In the genomic region with DNA sequence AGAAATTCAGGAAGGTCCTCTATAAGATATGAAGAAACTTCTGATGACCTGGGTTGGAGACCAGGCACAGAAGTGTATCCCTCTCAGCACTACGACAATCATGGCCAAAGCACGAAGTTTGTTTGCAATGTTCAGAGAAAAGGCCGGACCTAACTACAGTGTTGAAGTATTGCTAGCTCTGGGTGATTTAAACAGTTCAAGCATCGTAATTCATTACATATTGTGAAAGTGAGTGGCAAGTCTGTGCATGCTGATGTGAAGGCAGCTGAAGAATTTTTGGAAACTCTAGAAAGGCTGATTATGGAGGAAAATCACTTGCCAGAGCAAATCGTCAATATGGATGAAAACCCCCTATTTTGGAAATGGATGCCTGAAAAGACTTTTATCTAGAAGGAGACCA, we compare ENCODE assay signal across 32 cellular contexts.
"Had no signal": no experiment of that assay in that cellular context is flagged by ENCODE, and none has a peak within 500 bp of the region (broad histone marks: within the 10 kb centered on the region; RNA-seq: fewer than 3 reads in every experiment).

No MANE protein-coding gene starts in this region.

- DNase-seq: activated CD4-positive, alpha-beta memory T cell treated with anti-CD3 and anti-CD28 coated beads, Interleukin-2, amount 10 ng/mL, durations not matched to agents 7 days and 5 days; activated CD4-positive, alpha-beta T cell treated with anti-CD3 and anti-CD28 coated beads for 1 hour; activated CD4-positive, alpha-beta T cell treated with anti-CD3 and anti-CD28 coated beads, Interleukin-2, amount 10 ng/mL, durations not matched to agents 7 days and 5 days; activated CD8-positive, alpha-beta memory T cell treated with anti-CD3 and anti-CD28 coated beads, Interleukin-2, amount 50 U/mL, for 48 hours; activated gamma-delta T cell; activated naive CD4-positive, alpha-beta T cell treated with anti-CD3 and anti-CD28 coated beads, Interleukin-2, amount 50 U/mL, for 16 hours; activated T-cell treated with anti-CD3 and anti-CD28 coated beads, Interleukin-2, amount 50 U/mL, for 24 hours; anterior cingulate cortex; cerebellar nuclear complex; colonic mucosa; effector memory CD8-positive, alpha-beta T cell; gastrocnemius medialis; glutamatergic neuron; kidney; left colon; midbrain; naive thymus-derived CD4-positive, alpha-beta T cell; ovary; retina; sigmoid colon; stimulated activated CD4-positive, alpha-beta T cell treated with anti-CD3 and anti-CD28 coated beads, Interleukin-4, amount 100 ng/mL, for 24 hours; T-helper 2 cell; upper lobe of left lung had no signal

- H3K4me3 ChIP-seq: cardiac muscle cell, colonic mucosa, esophagus muscularis mucosa, gastrocnemius medialis, ovary, sigmoid colon, upper lobe of left lung, vagina had no signal

- H3K9me3 Mint-ChIP-seq: activated CD4-positive, alpha-beta memory T cell treated with anti-CD3 and anti-CD28 coated beads, Interleukin-2, amount 10 ng/mL, durations not matched to agents 7 days and 5 days; activated CD4-positive, alpha-beta T cell treated with anti-CD3 and anti-CD28 coated beads, Interleukin-2, amount 10 ng/mL, durations not matched to agents 7 days and 5 days; activated T-cell treated with anti-CD3 and anti-CD28 coated beads, Interleukin-2, amount 50 U/mL, for 24 hours; effector memory CD8-positive, alpha-beta T cell had no signal

- H3K4me1 Mint-ChIP-seq: activated CD4-positive, alpha-beta memory T cell treated with anti-CD3 and anti-CD28 coated beads, Interleukin-2, amount 10 ng/mL, durations not matched to agents 7 days and 5 days; activated CD4-positive, alpha-beta T cell treated with anti-CD3 and anti-CD28 coated beads, Interleukin-2, amount 10 ng/mL, durations not matched to agents 7 days and 5 days; memory B cell; naive thymus-derived CD4-positive, alpha-beta T cell; stimulated activated effector memory CD8-positive, alpha-beta T cell treated with anti-CD3 and anti-CD28 coated beads, Interleukin-12 subunit alpha, Interleukin-12 subunit beta, amount 100 ng/mL, for 72 hours; WTC11 had no signal

- H3K27ac ChIP-seq: cardiac muscle cell, colonic mucosa, esophagus muscularis mucosa, gastrocnemius medialis, ovary, sigmoid colon, upper lobe of left lung, vagina had no signal

- H3K36me3 Mint-ChIP-seq: memory B cell; stimulated activated effector memory CD8-positive, alpha-beta T cell treated with anti-CD3 and anti-CD28 coated beads, Interleukin-12 subunit alpha, Interleukin-12 subunit beta, amount 100 ng/mL, for 72 hours had no signal

- H3K9me3 ChIP-seq: colonic mucosa, esophagus muscularis mucosa, gastrocnemius medialis, ovary, sigmoid colon, upper lobe of left lung, vagina had no signal

- H3K27me3 Mint-ChIP-seq: activated CD4-positive, alpha-beta T cell treated with anti-CD3 and anti-CD28 coated beads, Interleukin-2, amount 10 ng/mL, durations not matched to agents 7 days and 5 days; progenitor cell of endocrine pancreas had no signal

- FAIRE-seq: kidney, small intestine had no signal

- H3K27me3 ChIP-seq: cardiac muscle cell, colonic mucosa, esophagus muscularis mucosa, gastrocnemius medialis, ovary, sigmoid colon, upper lobe of left lung, vagina had no signal

- H3K36me3 ChIP-seq: cardiac muscle cell, colonic mucosa, esophagus muscularis mucosa, gastrocnemius medialis, ovary, sigmoid colon, upper lobe of left lung, vagina had no signal

- H3K4me1 ChIP-seq: colonic mucosa, esophagus muscularis mucosa, gastrocnemius medialis, sigmoid colon, upper lobe of left lung, vagina had no signal

- H3K27ac Mint-ChIP-seq: activated CD4-positive, alpha-beta memory T cell treated with anti-CD3 and anti-CD28 coated beads, Interleukin-2, amount 10 ng/mL, durations not matched to agents 7 days and 5 days; activated CD4-positive, alpha-beta T cell treated with anti-CD3 and anti-CD28 coated beads, Interleukin-2, amount 10 ng/mL, durations not matched to agents 7 days and 5 days; activated T-cell treated with anti-CD3 and anti-CD28 coated beads, Interleukin-2, amount 50 U/mL, for 24 hours; effector memory CD8-positive, alpha-beta T cell; memory B cell; progenitor cell of endocrine pancreas; stimulated activated effector memory CD8-positive, alpha-beta T cell treated with anti-CD3 and anti-CD28 coated beads, Interleukin-12 subunit alpha, Interleukin-12 subunit beta, amount 100 ng/mL, for 72 hours; stimulated activated naive CD8-positive, alpha-beta T cell treated with anti-CD3 and anti-CD28 coated beads, Interleukin-15, Interleukin-2, amounts not matched to agents 100 ng/mL and 50 ng/mL, for 24 hours; WTC11 had no signal

- ATAC-seq: effector memory CD8-positive, alpha-beta T cell; gastrocnemius medialis; naive thymus-derived CD4-positive, alpha-beta T cell; stimulated activated effector memory CD8-positive, alpha-beta T cell treated with anti-CD3 and anti-CD28 coated beads, Interleukin-12 subunit alpha, Interleukin-12 subunit beta, amount 100 ng/mL, for 72 hours; WTC11 had no signal

- H3K4me3 Mint-ChIP-seq: activated CD4-positive, alpha-beta memory T cell treated with anti-CD3 and anti-CD28 coated beads, Interleukin-2, amount 10 ng/mL, durations not matched to agents 7 days and 5 days; activated CD4-positive, alpha-beta T cell treated with anti-CD3 and anti-CD28 coated beads, Interleukin-2, amount 10 ng/mL, durations not matched to agents 7 days and 5 days; activated T-cell treated with anti-CD3 and anti-CD28 coated beads, Interleukin-2, amount 50 U/mL, for 24 hours; effector memory CD8-positive, alpha-beta T cell; memory B cell; naive thymus-derived CD4-positive, alpha-beta T cell; stimulated activated effector memory CD8-positive, alpha-beta T cell treated with anti-CD3 and anti-CD28 coated beads, Interleukin-12 subunit alpha, Interleukin-12 subunit beta, amount 100 ng/mL, for 72 hours; stimulated activated naive CD8-positive, alpha-beta T cell treated with anti-CD3 and anti-CD28 coated beads, Interleukin-15, Interleukin-2, amounts not matched to agents 100 ng/mL and 50 ng/mL, for 24 hours; WTC11 had no signal
